Comparison of ENCODE assay signal across 3 cellular contexts in genomic region chr20:21729316-21729715, GRCh38.
TF ChIP-seq lines count a peak whose summit lies in the region.

No MANE protein-coding gene starts in this region.

TF ChIP-seq in SK-N-SH, 30 proteins besides CTCF, POLR2A, EP300 and RAD21 (continued from another document):
- TF ChIP-seq ZBTB33 (IDR thresholded peaks at IDR 0.05; ENCODE audit: borderline replicate concordance, low read depth) (no peak), RFX5 (IDR thresholded peaks at IDR 0.05; ENCODE audit: low read length) (no peak), RCOR1 (IDR thresholded peaks at IDR 0.05; ENCODE audit: low read length) (no peak), MXI1 (IDR thresholded peaks at IDR 0.05; ENCODE audit: low read depth, low read length) (no peak), GABPA (IDR thresholded peaks at IDR 0.05; ENCODE audit: low read depth) (no peak), NFIC (IDR thresholded peaks at IDR 0.05; ENCODE audit: borderline replicate concordance) (no peak), YY1 (IDR thresholded peaks at IDR 0.05; ENCODE audit: low read depth) (no peak), JUND (IDR thresholded peaks at IDR 0.05) (no peak)

TF ChIP-seq in SK-N-SH treated with all-trans-retinoic acid at 6 μM for 48 hours, 23 proteins besides CTCF, POLR2A, EP300 and RAD21 (continued from another document):
- no peak for TF ChIP-seq POU6F1 (CRISPR knock-in tag; IDR thresholded peaks at IDR 0.05; ENCODE audit: borderline replicate concordance, low read depth)
- TF ChIP-seq SNAI2 (CRISPR knock-in tag; IDR thresholded peaks at IDR 0.05), result no peak
- TF ChIP-seq GLIS3 (CRISPR knock-in tag; IDR thresholded peaks at IDR 0.05), result no peak
- TF ChIP-seq ZFP30 (CRISPR knock-in tag; IDR thresholded peaks at IDR 0.05), result no peak
- TF ChIP-seq ZNF70 (CRISPR knock-in tag; IDR thresholded peaks at IDR 0.05), result no peak
- no peak for TF ChIP-seq ZNF565 (CRISPR knock-in tag; conservative IDR thresholded peaks at IDR 0.05; ENCODE audit: low read depth)
- no peak for TF ChIP-seq CREB5 (CRISPR knock-in tag; IDR thresholded peaks at IDR 0.05; ENCODE audit: low read depth)
- TF ChIP-seq ESRRG (CRISPR knock-in tag; IDR thresholded peaks at IDR 0.05), result no peak
- TF ChIP-seq TSHZ2 (CRISPR knock-in tag; IDR thresholded peaks at IDR 0.05), result no peak
- no peak for TF ChIP-seq ZNF8 (CRISPR knock-in tag; IDR thresholded peaks at IDR 0.05)

TF ChIP-seq in WTC11, 78 proteins besides CTCF, POLR2A, EP300 and RAD21 (continued from another document):
- TF ChIP-seq ZNF532 (CRISPR knock-in tag; IDR thresholded peaks at IDR 0.05; ENCODE audit: borderline replicate concordance), result no peak
- no peak for TF ChIP-seq SMAD3 (CRISPR knock-in tag; IDR thresholded peaks at IDR 0.05; ENCODE audit: borderline replicate concordance)
- no peak for TF ChIP-seq TEAD1 (CRISPR knock-in tag; IDR thresholded peaks at IDR 0.05)
- TF ChIP-seq ZNF138 (CRISPR knock-in tag; conservative IDR thresholded peaks at IDR 0.05), result no peak
- no peak for TF ChIP-seq ARID4B (CRISPR knock-in tag; IDR thresholded peaks at IDR 0.05; ENCODE audit: borderline replicate concordance)
- TF ChIP-seq ZNF281 (CRISPR knock-in tag; IDR thresholded peaks at IDR 0.05), result no peak
- no peak for TF ChIP-seq NR2C2 (CRISPR knock-in tag; IDR thresholded peaks at IDR 0.05)
- TF ChIP-seq E2F5 (CRISPR knock-in tag; IDR thresholded peaks at IDR 0.05), result no peak
- TF ChIP-seq KAT7 (CRISPR knock-in tag; IDR thresholded peaks at IDR 0.05; ENCODE audit: borderline replicate concordance), result no peak
- TF ChIP-seq GRHL2 (CRISPR knock-in tag; IDR thresholded peaks at IDR 0.05; ENCODE audit: insufficient replicate concordance, severe bottlenecking), result no peak
- no peak for TF ChIP-seq FOXP4 (CRISPR knock-in tag; IDR thresholded peaks at IDR 0.05)
- no peak for TF ChIP-seq IRF2 (CRISPR knock-in tag; IDR thresholded peaks at IDR 0.05; ENCODE audit: borderline replicate concordance, low read depth)
